ENCODE assay signal across 21 cellular contexts in the genomic region with DNA sequence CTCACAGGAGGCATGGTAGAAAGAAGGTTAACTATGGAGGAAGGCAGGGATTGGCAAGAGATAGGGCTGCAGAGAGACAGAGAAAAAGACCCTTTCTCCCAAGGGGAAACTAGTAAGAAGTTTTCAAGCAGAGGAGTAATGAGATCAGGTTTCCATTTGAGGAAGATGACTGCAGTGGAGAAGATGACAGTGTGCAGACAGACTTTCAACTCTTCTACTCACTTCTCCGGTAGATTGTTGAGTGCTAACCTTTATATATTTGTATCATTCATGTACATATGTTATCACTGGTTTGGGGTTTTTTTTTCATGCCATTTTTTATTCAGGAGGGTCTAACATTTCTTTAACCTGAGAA. TPM values are rescaled to one million over a fixed set of nuclear protein-coding genes. Genes with fewer than 3 reads are reported as not detected.
DNase-seq lines count a peak whose midpoint lies in the region; ATAC-seq and TF ChIP-seq lines count a peak whose summit lies in the region.
"Had no signal": no experiment of that assay in that cellular context is flagged by ENCODE, and none has a peak within 500 bp of the region (broad histone marks: within the 10 kb centered on the region; RNA-seq: fewer than 3 reads in every experiment).

No MANE protein-coding gene starts in this region.

- POLR2A ChIA-PET in IMR-90 (lab: Charles Lee; ENCODE audit: unreplicated experiment) = no interaction called here
- POLR2A ChIA-PET in activated CD4-positive, alpha-beta memory T cell treated with anti-CD3 and anti-CD28 coated beads, Interleukin-2, amount 10 ng/mL, durations not matched to agents 7 days and 5 days (lab: Charles Lee) = no interaction called here

- no peak for TF ChIP-seq RAD21 in IMR-90 (IDR thresholded peaks at IDR 0.05; ENCODE audit: low read length)

- no peak overlapping the region for H2AK9ac ChIP-seq in IMR-90 (replicated peaks; ENCODE audit: low read depth, low read length, poor library complexity)

- peak overlapping the region; percentile 23; the same call in 1 of the 2 replicates for H3K18ac ChIP-seq in IMR-90 (ENCODE audit: low read depth, low read length)

- H3K4me2 ChIP-seq in IMR-90 (ENCODE audit: low read depth, low read length) = no peak overlapping the region
- H3K4me2 ChIP-seq in osteoblast (ENCODE audit: insufficient read depth, low read length) = peak overlapping the region; percentile 43
- H3K4me2 ChIP-seq: hepatocyte had no signal

- H3K27me3 ChIP-seq in IMR-90 (ENCODE audit: control insufficient read depth, insufficient read depth, low read length) (no peaks in the 10 kb centered on the region), osteoblast (ENCODE audit: insufficient read depth, low read length) (peaks cover 3% of the 10 kb centered on the region), esophagus muscularis mucosa (peaks cover 0 to 36% (median 13%) of the 10 kb centered on the region in 4 donors)

- H3K36me3 ChIP-seq in IMR-90 (ENCODE audit: control insufficient read depth, insufficient read depth, low read length) (no peaks in the 10 kb centered on the region), osteoblast (ENCODE audit: insufficient read depth, low read length) (no peaks in the 10 kb centered on the region), esophagus muscularis mucosa (no peaks in the 10 kb centered on the region)

- peaks cover 19% of the 10 kb centered on the region for H3K27me3 Mint-ChIP-seq in activated T-cell treated with anti-CD3 and anti-CD28 coated beads, Interleukin-2, amount 50 U/mL, for 72 hours (ENCODE audit: low read depth)
- peaks cover 37% of the 10 kb centered on the region for H3K27me3 Mint-ChIP-seq in activated CD4-positive, alpha-beta memory T cell treated with anti-CD3 and anti-CD28 coated beads, Interleukin-2, amount 10 ng/mL, durations not matched to agents 7 days and 5 days

- H3K27ac ChIP-seq in IMR-90 (ENCODE audit: insufficient read depth, low read length) (no peak overlapping the region), osteoblast (ENCODE audit: low read depth, low read length) (no peak overlapping the region), esophagus muscularis mucosa (replicated peaks in 1 of 4) (no peak overlapping the region)
- H3K27ac ChIP-seq: hepatocyte, parathyroid adenoma had no signal

- no peak for TF ChIP-seq EP300 in esophagus muscularis mucosa (IDR thresholded peaks at IDR 0.05)

- no peak overlapping the region for H3K4ac ChIP-seq in IMR-90 (ENCODE audit: low read depth, low read length)

- H3K14ac ChIP-seq in IMR-90 (replicated peaks; ENCODE audit: low read depth, low read length) = peak overlapping the region; percentile 58

- H3K9me3 Mint-ChIP-seq in activated T-cell treated with anti-CD3 and anti-CD28 coated beads, Interleukin-2, amount 50 U/mL, for 72 hours = peaks cover 0 to 1% of the 10 kb centered on the region in 2 donors
- peaks cover 4% of the 10 kb centered on the region for H3K9me3 Mint-ChIP-seq in activated CD4-positive, alpha-beta memory T cell treated with anti-CD3 and anti-CD28 coated beads, Interleukin-2, amount 10 ng/mL, durations not matched to agents 7 days and 5 days

- no peak overlapping the region for H3K27ac Mint-ChIP-seq in activated T-cell treated with anti-CD3 and anti-CD28 coated beads, Interleukin-2, amount 50 U/mL, for 72 hours
- peak overlapping the region; percentile 87 for H3K27ac Mint-ChIP-seq in activated CD4-positive, alpha-beta memory T cell treated with anti-CD3 and anti-CD28 coated beads, Interleukin-2, amount 10 ng/mL, durations not matched to agents 7 days and 5 days

- H3K4me1 ChIP-seq in IMR-90 (ENCODE audit: control insufficient read depth, insufficient read depth, low read length) = peaks cover 4% of the 10 kb centered on the region
- peaks cover 11% of the 10 kb centered on the region for H3K4me1 ChIP-seq in osteoblast (ENCODE audit: insufficient read depth, low read length)
- peaks cover 0 to under 1% (median under 1%) of the 10 kb centered on the region in 4 donors for H3K4me1 ChIP-seq in esophagus muscularis mucosa
- H3K4me1 ChIP-seq: parathyroid adenoma had no signal

- H2AK5ac ChIP-seq in IMR-90 (ENCODE audit: low read depth, low read length) = peak overlapping the region; percentile 27; the same call in 1 of the 2 replicates

- H4K8ac ChIP-seq in IMR-90 (ENCODE audit: low read depth in 2 of 2, low read length in 2 of 2) = no peak overlapping the region

- BruUV-seq in IMR-90 (replicated peaks; lab: Mats Ljungman, UMichigan) = no TSS peak

- H3K9ac ChIP-seq in IMR-90 (ENCODE audit: low read depth, low read length) = no peak overlapping the region
- H3K9ac ChIP-seq: parathyroid adenoma had no signal

- TF ChIP-seq POLR2A in IMR-90 (IDR thresholded peaks at IDR 0.05; ENCODE audit: low read depth, low read length) = no peak
- no peak for TF ChIP-seq POLR2A in esophagus muscularis mucosa (IDR thresholded peaks at IDR 0.05; ENCODE audit: low read depth)

- H4K91ac ChIP-seq in IMR-90 (ENCODE audit: insufficient read depth, low read depth, low read length) = no peak overlapping the region

- dilution Hi-C loops in IMR-90 (cut with HindIII; ENCODE audit: low sequenced_read_pairs, unreplicated experiment) = no loop called here

- no peak overlapping the region; the same call in 2 of the 3 replicates for H2BK15ac ChIP-seq in IMR-90 (ENCODE audit: low read depth, low read length)

- H3K9me3 ChIP-seq in IMR-90 (ENCODE audit: control insufficient read depth, insufficient read depth, low read length) = peaks cover 2% of the 10 kb centered on the region; the same call in 1 of the 2 replicates
- peaks cover 2% of the 10 kb centered on the region for H3K9me3 ChIP-seq in osteoblast (ENCODE audit: low read depth, low read length)
- peaks cover 0 to 3% (median 0%) of the 10 kb centered on the region in 4 donors for H3K9me3 ChIP-seq in esophagus muscularis mucosa

- no CpG with 5 or more reads among the region's 1 CpG for WGBS in IMR-90 (ENCODE audit: extremely low coverage in 2 of 2, insufficient read length in 1 of 2), 2 experiments
- 48% methylated on average over 1 of the region's 1 CpG for WGBS in esophagus muscularis mucosa

- no peak overlapping the region for H3K56ac ChIP-seq in IMR-90 (ENCODE audit: extremely low read depth, insufficient read depth, low read length)

- intact Hi-C loops in IMR-90 (cut with micrococcal nuclease) (no loop called here), esophagus muscularis mucosa (cut with DNase I) (loop anchor here (10.0 kb wide), 1 partner anchor 63 kb away; no protein-coding TSS in a partner anchor)

- DNase-seq in activated T-cell treated with anti-CD3 and anti-CD28 coated beads, Interleukin-2, amount 50 U/mL, for 72 hours = no peak
- DNase-seq in activated T-cell treated with anti-CD3 and anti-CD28 coated beads, Interleukin-2, amount 50 U/mL, for 48 hours = no peak
- DNase-seq in IMR-90 (peak; percentile 19), osteoblast (ENCODE audit: insufficient read length, low spot score, missing footprints) (peak; percentile 87), esophagus muscularis mucosa (ENCODE audit: extremely low spot score) (no peak), left lobe of liver (ENCODE audit: low spot score) (no peak)
- no peak for DNase-seq in activated CD4-positive, alpha-beta memory T cell treated with anti-CD3 and anti-CD28 coated beads, Interleukin-2, amount 10 ng/mL, durations not matched to agents 7 days and 5 days
- DNase-seq: activated gamma-delta T cell treated with Interleukin-2 at 50 U/mL for 16 hours, COR-L47, H7, islet precursor cell, NCI-H1436, NCI-H2171 treated with DMSO at 0.1 percent for 48 hours, NCI-H748 treated with DMSO at 0.1 percent for 48 hours, substantia nigra had no signal

- peaks cover 12% of the 10 kb centered on the region for H3K4me1 Mint-ChIP-seq in activated T-cell treated with anti-CD3 and anti-CD28 coated beads, Interleukin-2, amount 50 U/mL, for 72 hours (ENCODE audit: low read depth)
- peaks cover 18% of the 10 kb centered on the region for H3K4me1 Mint-ChIP-seq in activated CD4-positive, alpha-beta memory T cell treated with anti-CD3 and anti-CD28 coated beads, Interleukin-2, amount 10 ng/mL, durations not matched to agents 7 days and 5 days

- TF ChIP-seq CTCF in IMR-90 (conservative IDR thresholded peaks at IDR 0.05; ENCODE audit: low read depth, low read length) (no peak), osteoblast (IDR thresholded peaks at IDR 0.05; ENCODE audit: extremely low read depth, low read depth, low read length) (no peak), esophagus muscularis mucosa (IDR thresholded peaks at IDR 0.05) (no peak)

- H2AFZ ChIP-seq in IMR-90 (replicated peaks; ENCODE audit: low read length, poor library complexity) (no peak overlapping the region), osteoblast (ENCODE audit: low read length) (no peak overlapping the region)
- H2AFZ ChIP-seq: hepatocyte, parathyroid adenoma had no signal

- H2BK120ac ChIP-seq in IMR-90 (ENCODE audit: low read depth, low read length) = peak overlapping the region; percentile 34; the same call in 1 of the 2 replicates

- in situ Hi-C loops in IMR-90 (cut with MboI; ENCODE audit: low sequenced_read_pairs) = no loop called here

- CTCF ChIA-PET in IMR-90 (lab: Yijun Ruan, JAX) = no interaction called here
- CTCF ChIA-PET in activated CD4-positive, alpha-beta memory T cell treated with anti-CD3 and anti-CD28 coated beads, Interleukin-2, amount 10 ng/mL, durations not matched to agents 7 days and 5 days (lab: Charles Lee) = no interaction called here

- H2BK5ac ChIP-seq in IMR-90 (ENCODE audit: low read depth, low read length, poor library complexity, severe bottlenecking) = peak overlapping the region; percentile 18

- H2BK20ac ChIP-seq in IMR-90 (ENCODE audit: low read depth, low read length) = peak overlapping the region; percentile 63; the same call in 1 of the 2 replicates

- H4K20me1 ChIP-seq in IMR-90 (ENCODE audit: insufficient read depth, low read length) (no peaks in the 10 kb centered on the region), osteoblast (ENCODE audit: insufficient read depth, low read length) (no peaks in the 10 kb centered on the region)

- peaks cover 0 to 3% of the 10 kb centered on the region in 2 donors for H3K36me3 Mint-ChIP-seq in activated T-cell treated with anti-CD3 and anti-CD28 coated beads, Interleukin-2, amount 50 U/mL, for 72 hours (ENCODE audit: insufficient read depth in 2 of 2)
- H3K36me3 Mint-ChIP-seq in activated CD4-positive, alpha-beta memory T cell treated with anti-CD3 and anti-CD28 coated beads, Interleukin-2, amount 10 ng/mL, durations not matched to agents 7 days and 5 days (ENCODE audit: low read depth) = peaks cover 6% of the 10 kb centered on the region

- H3K4me3 ChIP-seq in IMR-90 (ENCODE audit: insufficient read depth, low read depth, low read length) = no peak overlapping the region
- H3K4me3 ChIP-seq in osteoblast (ENCODE audit: insufficient read depth, low read length) = peak overlapping the region; percentile 11
- H3K4me3 ChIP-seq in esophagus muscularis mucosa = no peak overlapping the region
- H3K4me3 ChIP-seq: hepatocyte, lung had no signal

- no peaks in the 10 kb centered on the region for H3K79me1 ChIP-seq in IMR-90 (ENCODE audit: low read depth in 1 of 2, low read length in 2 of 2)

- H3K79me2 ChIP-seq in osteoblast (ENCODE audit: insufficient read depth, low read length) = no peaks in the 10 kb centered on the region
- H3K79me2 ChIP-seq: hepatocyte, parathyroid adenoma had no signal

- peak; percentile 24 to 69 for ATAC-seq in activated T-cell treated with anti-CD3 and anti-CD28 coated beads, Interleukin-2, amount 50 U/mL, for 72 hours (replicated peaks in 1 of 2)
- ATAC-seq in IMR-90 (ENCODE audit: low read depth) = no peak
- ATAC-seq in GM21360 (IDR thresholded peaks at IDR 0.05; ENCODE audit: unreplicated experiment) = no peak
- ATAC-seq in left lobe of liver = no peak

- H3K9me1 ChIP-seq in IMR-90 (ENCODE audit: insufficient read depth, low read length) = 0 out of 2 replicates have a peak, but pooled peaks cover 4% of the 10 kb centered on the region

- peak overlapping the region; percentile 4 to 48 for H3K4me3 Mint-ChIP-seq in activated T-cell treated with anti-CD3 and anti-CD28 coated beads, Interleukin-2, amount 50 U/mL, for 72 hours
- peak overlapping the region; percentile 59 for H3K4me3 Mint-ChIP-seq in activated CD4-positive, alpha-beta memory T cell treated with anti-CD3 and anti-CD28 coated beads, Interleukin-2, amount 10 ng/mL, durations not matched to agents 7 days and 5 days

- peak overlapping the region; percentile 6; the same call in 1 of the 2 replicates for H3K23ac ChIP-seq in IMR-90 (ENCODE audit: low read depth, low read length)

- H4K5ac ChIP-seq in IMR-90 (ENCODE audit: low read depth, low read length) = no peak overlapping the region

RNA-seq across cellular contexts. Expression of a gene that starts 5.9 kb away (rescaled TPM):
- 1 to 10 TPM in 1 of 2 donors, under 1 TPM in 1; 0.55 to 1.1 TPM for total RNA-seq in activated T-cell treated with anti-CD3 and anti-CD28 coated beads, Interleukin-2, amount 50 U/mL, for 72 hours
- total RNA-seq in IMR-90 (2012; rRNA removed) (under 0.01 and 0.18 TPM in 2 replicates), osteoblast (not detected in 2 replicates), esophagus muscularis mucosa (not detected), left lobe of liver (not detected)
- 0.53 and 0.99 TPM in 2 replicates for polyA plus RNA-seq in IMR-90 (2012; rRNA removed)
- 0.39 and 0.96 TPM in 2 replicates for polyA plus RNA-seq in IMR-90 (2012; cell fraction: cytosol; rRNA removed)
- 0.50 and 0.98 TPM in 2 replicates for polyA plus RNA-seq in IMR-90 (2012; cell fraction: nucleus; rRNA removed; ENCODE audit: low replicate concordance)
- 1 to 10 TPM; 2.6 to 2.8 TPM for total RNA-seq in activated CD4-positive, alpha-beta memory T cell treated with anti-CD3 and anti-CD28 coated beads, Interleukin-2, amount 10 ng/mL, durations not matched to agents 7 days and 5 days
- total RNA-seq: RPMI7951, skeletal muscle tissue had no signal

RNA-seq across cellular contexts. Expression of a gene that starts 14.7 kb away (rescaled TPM):
- 1 to 10 TPM in 1 of 2 donors, under 1 TPM in 1; 0.74 to 1.2 TPM for total RNA-seq in activated T-cell treated with anti-CD3 and anti-CD28 coated beads, Interleukin-2, amount 50 U/mL, for 72 hours
- 0.36 TPM in 1 of 2 replicates, not detected in the other for total RNA-seq in IMR-90 (2012; rRNA removed)
- polyA plus RNA-seq in IMR-90 (2012; rRNA removed) = 0.19 and 0.26 TPM in 2 replicates
- 0.87 and 0.90 TPM in 2 replicates for polyA plus RNA-seq in IMR-90 (2012; cell fraction: cytosol; rRNA removed)
- polyA plus RNA-seq in IMR-90 (2012; cell fraction: nucleus; rRNA removed; ENCODE audit: low replicate concordance) = 0.75 and 0.88 TPM in 2 replicates
- under 1 TPM in 1 of 2 experiments, not detected in 1; 0.38 TPM for total RNA-seq in activated CD4-positive, alpha-beta memory T cell treated with anti-CD3 and anti-CD28 coated beads, Interleukin-2, amount 10 ng/mL, durations not matched to agents 7 days and 5 days
- total RNA-seq in osteoblast = 1.8 and 2.9 TPM in 2 replicates
- 1 to 10 TPM in 2 of 4 donors, under 1 TPM in 1, not detected in 1; 0.99 to 2.5 (median 1.3) TPM for total RNA-seq in esophagus muscularis mucosa
- 0.35 TPM for total RNA-seq in left lobe of liver
- total RNA-seq: H7, skeletal muscle tissue had no signal

RNA-seq across cellular contexts. Expression of a gene that starts 23.6 kb away (rescaled TPM):
- 1 to 10 TPM; 4.0 to 8.0 TPM for total RNA-seq in activated T-cell treated with anti-CD3 and anti-CD28 coated beads, Interleukin-2, amount 50 U/mL, for 72 hours
- total RNA-seq in IMR-90 (2012; rRNA removed) = not detected in 2 replicates
- polyA plus RNA-seq in IMR-90 (2012; rRNA removed) = not detected in 2 replicates
- polyA plus RNA-seq in IMR-90 (2012; cell fraction: cytosol; rRNA removed) = not detected in 2 replicates
- polyA plus RNA-seq in IMR-90 (2012; cell fraction: nucleus; rRNA removed; ENCODE audit: low replicate concordance) = not detected in 2 replicates
- not detected for total RNA-seq in activated CD4-positive, alpha-beta memory T cell treated with anti-CD3 and anti-CD28 coated beads, Interleukin-2, amount 10 ng/mL, durations not matched to agents 7 days and 5 days
- not detected in 2 replicates for total RNA-seq in osteoblast
- total RNA-seq in esophagus muscularis mucosa = not detected
- total RNA-seq in left lobe of liver = not detected
- total RNA-seq: H7, hepatocyte, lung, RPMI7951, skeletal muscle tissue had no signal
- polyA plus RNA-seq: hepatocyte, lung had no signal

RNA-seq across cellular contexts. Expression of a gene that starts 28.3 kb away (rescaled TPM):
- total RNA-seq in activated T-cell treated with anti-CD3 and anti-CD28 coated beads, Interleukin-2, amount 50 U/mL, for 72 hours = 10 to 100 TPM; 48.4 to 51.3 TPM
- total RNA-seq in IMR-90 (2012; rRNA removed) = 102 and 104 TPM in 2 replicates
- polyA plus RNA-seq in IMR-90 (2012; rRNA removed) = 67.0 and 69.7 TPM in 2 replicates
- 54.3 and 66.2 TPM in 2 replicates for polyA plus RNA-seq in IMR-90 (2012; cell fraction: cytosol; rRNA removed)
- 43.2 and 64.8 TPM in 2 replicates for polyA plus RNA-seq in IMR-90 (2012; cell fraction: nucleus; rRNA removed; ENCODE audit: low replicate concordance)
- 10 to 100 TPM; 40.8 to 41.7 TPM for total RNA-seq in activated CD4-positive, alpha-beta memory T cell treated with anti-CD3 and anti-CD28 coated beads, Interleukin-2, amount 10 ng/mL, durations not matched to agents 7 days and 5 days
- 53.6 and 64.4 TPM in 2 replicates for total RNA-seq in osteoblast
- total RNA-seq in esophagus muscularis mucosa = 10 to 100 TPM; 30.8 to 43.6 (median 39.3) TPM
- total RNA-seq in left lobe of liver = 22.8 TPM

Comparison
In these comparisons a context has a peak if more than half of its experiments do, and no peak if none do; other contexts are left out.
1. ATAC-seq: peak in activated T-cell treated with anti-CD3 and anti-CD28 coated beads, Interleukin-2, amount 50 U/mL, for 72 hours (2 of 2); none in IMR-90 (single experiment), GM21360 (single experiment) and left lobe of liver (single experiment).
2. DNase-seq: peak in IMR-90 (single experiment) and osteoblast (single experiment); none in activated T-cell treated with anti-CD3 and anti-CD28 coated beads, Interleukin-2, amount 50 U/mL, for 72 hours (0 of 2), activated T-cell treated with anti-CD3 and anti-CD28 coated beads, Interleukin-2, amount 50 U/mL, for 48 hours (0 of 2), activated CD4-positive, alpha-beta memory T cell treated with anti-CD3 and anti-CD28 coated beads, Interleukin-2, amount 10 ng/mL, durations not matched to agents 7 days and 5 days (single experiment), esophagus muscularis mucosa (single experiment) and left lobe of liver (single experiment).